In the genomic region with DNA sequence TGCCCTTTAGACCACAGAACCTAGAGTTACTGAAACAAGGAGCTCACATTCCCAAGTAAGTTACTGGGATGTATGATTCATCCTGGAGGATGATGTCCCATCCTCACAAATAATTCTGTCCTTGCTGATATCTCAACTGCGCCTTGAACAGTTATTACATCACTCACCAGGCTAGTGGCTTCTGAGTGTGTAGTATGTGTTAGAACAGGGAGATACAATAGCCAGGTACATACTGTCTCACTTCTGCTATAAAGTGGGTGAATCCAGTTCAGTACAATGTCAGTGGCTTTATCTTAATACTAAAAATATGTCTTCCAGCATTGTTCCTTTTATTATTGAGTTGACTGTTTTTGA, we compare ENCODE assay signal across 1 cellular context.
TF ChIP-seq lines count a peak whose summit lies in the region.

No MANE protein-coding gene starts in this region.

TF ChIP-seq in GM12878, 131 proteins besides CTCF, POLR2A, EP300 and RAD21 (continued from another document):
- TF ChIP-seq, protein P1, sequence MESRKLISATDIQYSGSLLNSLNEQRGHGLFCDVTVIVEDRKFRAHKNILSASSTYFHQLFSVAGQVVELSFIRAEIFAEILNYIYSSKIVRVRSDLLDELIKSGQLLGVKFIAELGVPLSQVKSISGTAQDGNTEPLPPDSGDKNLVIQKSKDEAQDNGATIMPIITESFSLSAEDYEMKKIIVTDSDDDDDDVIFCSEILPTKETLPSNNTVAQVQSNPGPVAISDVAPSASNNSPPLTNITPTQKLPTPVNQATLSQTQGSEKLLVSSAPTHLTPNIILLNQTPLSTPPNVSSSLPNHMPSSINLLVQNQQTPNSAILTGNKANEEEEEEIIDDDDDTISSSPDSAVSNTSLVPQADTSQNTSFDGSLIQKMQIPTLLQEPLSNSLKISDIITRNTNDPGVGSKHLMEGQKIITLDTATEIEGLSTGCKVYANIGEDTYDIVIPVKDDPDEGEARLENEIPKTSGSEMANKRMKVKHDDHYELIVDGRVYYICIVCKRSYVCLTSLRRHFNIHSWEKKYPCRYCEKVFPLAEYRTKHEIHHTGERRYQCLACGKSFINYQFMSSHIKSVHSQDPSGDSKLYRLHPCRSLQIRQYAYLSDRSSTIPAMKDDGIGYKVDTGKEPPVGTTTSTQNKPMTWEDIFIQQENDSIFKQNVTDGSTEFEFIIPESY (IDR thresholded peaks at IDR 0.05), result 0 out of 2 replicates have a peak, but pooled peaks have one; percentile 11
- TF ChIP-seq DPF2 (IDR thresholded peaks at IDR 0.05) (0 out of 2 replicates have a peak, but pooled peaks have one; percentile 40), YY1 (IDR thresholded peaks at IDR 0.05; ENCODE audit: low read depth, low read length) (no peak), ATF7 (IDR thresholded peaks at IDR 0.05; ENCODE audit: low read depth) (peak; percentile 71; the same call in 1 of the 2 replicates)
- TF ChIP-seq, protein P2, sequence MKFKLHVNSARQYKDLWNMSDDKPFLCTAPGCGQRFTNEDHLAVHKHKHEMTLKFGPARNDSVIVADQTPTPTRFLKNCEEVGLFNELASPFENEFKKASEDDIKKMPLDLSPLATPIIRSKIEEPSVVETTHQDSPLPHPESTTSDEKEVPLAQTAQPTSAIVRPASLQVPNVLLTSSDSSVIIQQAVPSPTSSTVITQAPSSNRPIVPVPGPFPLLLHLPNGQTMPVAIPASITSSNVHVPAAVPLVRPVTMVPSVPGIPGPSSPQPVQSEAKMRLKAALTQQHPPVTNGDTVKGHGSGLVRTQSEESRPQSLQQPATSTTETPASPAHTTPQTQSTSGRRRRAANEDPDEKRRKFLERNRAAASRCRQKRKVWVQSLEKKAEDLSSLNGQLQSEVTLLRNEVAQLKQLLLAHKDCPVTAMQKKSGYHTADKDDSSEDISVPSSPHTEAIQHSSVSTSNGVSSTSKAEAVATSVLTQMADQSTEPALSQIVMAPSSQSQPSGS (IDR thresholded peaks at IDR 0.05; ENCODE audit: low read length), result 0 out of 2 replicates have a peak, but pooled peaks have one; percentile 15
